8 cellular contexts compared by ENCODE assay signal in genomic region chr6:145815351-145815772, GRCh38. TPM values are rescaled to one million over a fixed set of nuclear protein-coding genes. Genes with fewer than 3 reads are reported as not detected.
A peak's percentile ranks its signal among the peaks of the same experiment; 100 is the strongest.
DNase-seq lines count a peak whose midpoint lies in the region; ATAC-seq, FAIRE-seq and TF ChIP-seq lines count a peak whose summit lies in the region.

No MANE protein-coding gene starts in this region.

- H3K27me3 Mint-ChIP-seq in activated T-helper 17 cell treated with anti-CD3 and anti-CD28 coated beads, Interleukin-2, amount 50 U/mL, for 72 hours, result no peaks in the 10 kb centered on the region

- H3K4me1 Mint-ChIP-seq in activated T-helper 17 cell treated with anti-CD3 and anti-CD28 coated beads, Interleukin-2, amount 50 U/mL, for 72 hours, result peaks cover 16% of the 10 kb centered on the region

- peak overlapping the region; percentile 96 for H3K27ac ChIP-seq in HUES48 (ENCODE audit: low read depth, low read length)
- peak overlapping the region; percentile 96 for H3K27ac ChIP-seq in cardiac muscle cell

- no peaks in the 10 kb centered on the region for H3K9me3 ChIP-seq in HUES48 (ENCODE audit: control insufficient read depth, insufficient read depth, low read length)
- H3K9me3 ChIP-seq in cardiac muscle cell (ENCODE audit: low read depth), result no peaks in the 10 kb centered on the region

- H3K9me3 Mint-ChIP-seq in activated T-helper 17 cell treated with anti-CD3 and anti-CD28 coated beads, Interleukin-2, amount 50 U/mL, for 72 hours, result no peaks in the 10 kb centered on the region

- peak overlapping the region; percentile 89 for H3K9ac ChIP-seq in HUES48 (ENCODE audit: low read depth, low read length)

- H3K4me3 ChIP-seq in HUES48 (ENCODE audit: low read depth, low read length) (peak overlapping the region; percentile 78), cardiac muscle cell (peak overlapping the region; percentile 67)

- FAIRE-seq in D721Med (lab: Jason Lieb, UNC), result no peak

- TF ChIP-seq CTCF in D721Med (IDR thresholded peaks at IDR 0.05; ENCODE audit: insufficient read depth, missing control alignments) (no peak), cardiac muscle cell (IDR thresholded peaks at IDR 0.05; ENCODE audit: low read depth, low read length) (no peak)

- H3K27me3 ChIP-seq in HUES48 (ENCODE audit: control insufficient read depth, insufficient read depth, low read length) (no peaks in the 10 kb centered on the region), cardiac muscle cell (no peaks in the 10 kb centered on the region)

- intact Hi-C loops in posterior vena cava (cut with DNase I), result loop anchor here (2.0 to 10.0 kb wide), 2 partner anchors 79 to 81 kb away; partner anchors contain the start of gene EPM2A (in 1 of the 2)

- DNase-seq in D721Med (ENCODE audit: insufficient read length, low spot score) (peak; percentile 18), cardiac muscle cell (ENCODE audit: low read depth in 1 of 2, low spot score in 1 of 2) (peak in 1 of 2 donors; percentile 42), posterior vena cava (ENCODE audit: low spot score) (peak; percentile 81), middle frontal gyrus (ENCODE audit: extremely low spot score, low spot score) (no peak)
- DNase-seq in stimulated activated CD8-positive, alpha-beta memory T cell treated with anti-CD3 and anti-CD28 coated beads, Interleukin-4, amount 100 ng/mL, for 48 hours, result no peak

- H3K27ac Mint-ChIP-seq in activated T-helper 17 cell treated with anti-CD3 and anti-CD28 coated beads, Interleukin-2, amount 50 U/mL, for 72 hours, result peak overlapping the region; percentile 90

- H3K4me1 ChIP-seq in HUES48 (ENCODE audit: control insufficient read depth, insufficient read depth, low read length), result peaks cover 34% of the 10 kb centered on the region
- peaks cover 24% of the 10 kb centered on the region for H3K4me1 ChIP-seq in cardiac muscle cell (ENCODE audit: low read depth)

- peak; percentile 4 for ATAC-seq in GM19467 (IDR thresholded peaks at IDR 0.05; ENCODE audit: unreplicated experiment)
- ATAC-seq in activated T-helper 17 cell treated with anti-CD3 and anti-CD28 coated beads, Interleukin-2, amount 50 U/mL, for 72 hours (replicated peaks), result peak; percentile 4

- H3K36me3 Mint-ChIP-seq in activated T-helper 17 cell treated with anti-CD3 and anti-CD28 coated beads, Interleukin-2, amount 50 U/mL, for 72 hours (ENCODE audit: low read depth), result no peaks in the 10 kb centered on the region

- H3K36me3 ChIP-seq in HUES48 (ENCODE audit: control insufficient read depth, insufficient read depth, low read length), result no peaks in the 10 kb centered on the region
- no peaks in the 10 kb centered on the region for H3K36me3 ChIP-seq in cardiac muscle cell

- H3K4me3 Mint-ChIP-seq in activated T-helper 17 cell treated with anti-CD3 and anti-CD28 coated beads, Interleukin-2, amount 50 U/mL, for 72 hours, result peak overlapping the region; percentile 81

RNA-seq across cellular contexts. Expression of gene FBXO30, which starts 0.8 kb away (rescaled TPM):
- 1 to 10 TPM; 3.6 to 4.8 TPM for total RNA-seq in activated T-helper 17 cell treated with anti-CD3 and anti-CD28 coated beads, Interleukin-2, amount 50 U/mL, for 72 hours
- total RNA-seq in cardiac muscle cell (5.9 and 9.0 TPM in 2 replicates), posterior vena cava (10 to 100 TPM; 17.4 to 19.0 TPM)
- 6.1 and 12.3 TPM in 2 replicates for polyA plus RNA-seq in cardiac muscle cell

Comparison
In these comparisons a context has a peak if more than half of its experiments do, and no peak if none do; other contexts are left out.
1. DNase-seq: peak in D721Med (single experiment) and posterior vena cava (single experiment); none in middle frontal gyrus (single experiment) and stimulated activated CD8-positive, alpha-beta memory T cell treated with anti-CD3 and anti-CD28 coated beads, Interleukin-4, amount 100 ng/mL, for 48 hours (single experiment).